ENCODE assay signal across 26 cellular contexts in the genomic region with DNA sequence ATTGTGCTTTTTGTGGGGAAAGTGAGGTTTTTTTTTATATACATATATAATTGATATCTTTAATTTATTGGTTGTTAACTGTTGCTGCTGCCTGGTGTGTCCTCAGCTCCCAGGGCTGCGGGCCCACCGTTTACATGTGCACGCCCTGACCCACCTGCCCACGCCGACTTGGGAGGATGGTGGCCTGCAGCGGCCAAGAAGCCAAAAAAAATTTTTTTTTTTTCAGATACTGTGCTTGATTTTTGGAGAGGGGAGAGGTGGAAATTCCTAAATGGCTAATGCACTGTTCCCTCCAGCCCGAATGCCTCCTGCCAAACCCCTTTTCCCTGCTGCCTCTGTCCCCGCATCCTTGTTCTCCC. TPM values are rescaled to one million over a fixed set of nuclear protein-coding genes. Genes with fewer than 3 reads are reported as not detected.
"Had no signal": no experiment of that assay in that cellular context is flagged by ENCODE, and none has a peak within 500 bp of the region (broad histone marks: within the 10 kb centered on the region; RNA-seq: fewer than 3 reads in every experiment).

No MANE protein-coding gene starts in this region.

- H3K36me3 ChIP-seq: colonic mucosa, ovary, upper lobe of left lung had no signal

- H3K36me3 Mint-ChIP-seq: memory B cell, natural killer cell had no signal

- H3K9me3 Mint-ChIP-seq: dendritic cell treated with granulocyte-macrophage colony-stimulating factor and Interleukin-4, amounts not matched to agents 40 ng/mL and 50 ng/mL, for 4 days; memory B cell; natural killer cell had no signal

- H3K4me3 Mint-ChIP-seq: dendritic cell treated with granulocyte-macrophage colony-stimulating factor and Interleukin-4, amounts not matched to agents 40 ng/mL and 50 ng/mL, for 4 days; endodermal cell; memory B cell; natural killer cell had no signal

- H3K27me3 ChIP-seq: colonic mucosa, esophagus squamous epithelium, ovary, stomach, testis, tibial artery, upper lobe of left lung had no signal

- H3K4me1 Mint-ChIP-seq: memory B cell had no signal

- H3K27ac Mint-ChIP-seq: dendritic cell treated with granulocyte-macrophage colony-stimulating factor and Interleukin-4, amounts not matched to agents 40 ng/mL and 50 ng/mL, for 4 days; endodermal cell; memory B cell; natural killer cell had no signal

- DNase-seq: colonic mucosa; effector CD8-positive, alpha-beta T cell; endodermal cell; esophagus squamous epithelium; foreskin melanocyte; head of caudate nucleus; kidney; natural killer cell; occipital lobe; stimulated activated CD4-positive, alpha-beta T cell treated with anti-CD3 and anti-CD28 coated beads, Interleukin-12 subunit alpha, Interleukin-12 subunit beta, amount 100 ng/mL, for 4 hours; stimulated activated CD4-positive, alpha-beta T cell treated with anti-CD3 and anti-CD28 coated beads, Interleukin-1b, Interleukin-23, amount 100 ng/mL, for 48 hours; stimulated activated CD4-positive, alpha-beta T cell treated with anti-CD3 and anti-CD28 coated beads, Interleukin-4, amount 100 ng/mL, for 1 hour; stimulated activated CD8-positive, alpha-beta memory T cell treated with anti-CD3 and anti-CD28 coated beads, Interleukin-4, amount 100 ng/mL, for 48 hours; stimulated activated naive CD4-positive, alpha-beta T cell treated with Interleukin-2 at 50 U/mL for 16 hours; stomach; tibial artery; upper lobe of left lung had no signal

- H3K27ac ChIP-seq: colonic mucosa, psoas muscle, skin epidermis, testis, tibial artery, upper lobe of left lung had no signal

- H3K4me1 ChIP-seq: colonic mucosa, psoas muscle, testis had no signal

- H3K4me3 ChIP-seq: colonic mucosa, esophagus squamous epithelium, lung, ovary, psoas muscle, skin epidermis, stomach, testis, tibial artery, upper lobe of left lung had no signal

- H3K9me3 ChIP-seq: colonic mucosa, esophagus squamous epithelium, ovary, psoas muscle, stomach, testis, tibial artery, upper lobe of left lung had no signal

RNA-seq across cellular contexts. Expression of gene HMCN2, which starts 32.0 kb away (rescaled TPM):
- total RNA-seq: mononuclear cell, natural killer cell, occipital lobe, renal cortical epithelial cell had no signal
